In genomic region chr2:55500025-55500424, GRCh38 we compare ENCODE assay signal across 11 cellular contexts. TPM values are rescaled to one million over a fixed set of nuclear protein-coding genes. Genes with fewer than 3 reads are reported as not detected.
DNase-seq lines count a peak whose midpoint lies in the region; ATAC-seq, FAIRE-seq and TF ChIP-seq lines count a peak whose summit lies in the region.
"Had no signal": no experiment of that assay in that cellular context is flagged by ENCODE, and none has a peak within 500 bp of the region (broad histone marks: within the 10 kb centered on the region; RNA-seq: fewer than 3 reads in every experiment).

No MANE protein-coding gene starts in this region.

- no peaks in the 10 kb centered on the region for H3K36me3 Mint-ChIP-seq in chondrocyte (ENCODE audit: low read depth)
- no peaks in the 10 kb centered on the region for H3K36me3 Mint-ChIP-seq in stimulated activated naive B cell treated with anti-CD40 and anti-IgM and Interleukin-4, amounts not matched to agents 10 μg/mL and 1 μg/mL and 100 μg/mL, for 72 hours

- H3K4me3 Mint-ChIP-seq in chondrocyte (ENCODE audit: unreplicated experiment) = no peak overlapping the region
- no peak overlapping the region for H3K4me3 Mint-ChIP-seq in stimulated activated naive B cell treated with anti-CD40 and anti-IgM and Interleukin-4, amounts not matched to agents 10 μg/mL and 1 μg/mL and 100 μg/mL, for 72 hours
- H3K4me3 Mint-ChIP-seq: endodermal cell had no signal

- no peak overlapping the region for H3K4me3 ChIP-seq in skeletal muscle cell (ENCODE audit: low read depth, low read length)
- H3K4me3 ChIP-seq: adrenal gland had no signal

- peak overlapping the region; percentile 45 for H3K27ac Mint-ChIP-seq in chondrocyte (ENCODE audit: unreplicated experiment)
- no peak overlapping the region for H3K27ac Mint-ChIP-seq in stimulated activated naive B cell treated with anti-CD40 and anti-IgM and Interleukin-4, amounts not matched to agents 10 μg/mL and 1 μg/mL and 100 μg/mL, for 72 hours
- H3K27ac Mint-ChIP-seq: endodermal cell had no signal

- no peak for TF ChIP-seq CTCF in chondrocyte (IDR thresholded peaks at IDR 0.05)

- H3K27me3 Mint-ChIP-seq in chondrocyte (ENCODE audit: low read depth) = no peaks in the 10 kb centered on the region
- no peaks in the 10 kb centered on the region for H3K27me3 Mint-ChIP-seq in stimulated activated naive B cell treated with anti-CD40 and anti-IgM and Interleukin-4, amounts not matched to agents 10 μg/mL and 1 μg/mL and 100 μg/mL, for 72 hours

- peak; percentile 95 for FAIRE-seq in H54 (lab: Jason Lieb, UNC)
- FAIRE-seq: TTC549 had no signal

- no peak for TF ChIP-seq POLR2A in H54 (IDR thresholded peaks at IDR 0.05; ENCODE audit: low read depth, low read length)

- no peak for ATAC-seq in stimulated activated naive B cell treated with anti-CD40 and anti-IgM and Interleukin-4, amounts not matched to agents 10 μg/mL and 1 μg/mL and 100 μg/mL, for 72 hours (replicated peaks)

- H3K4me1 Mint-ChIP-seq in chondrocyte (ENCODE audit: low read depth) = peaks cover 5% of the 10 kb centered on the region
- H3K4me1 Mint-ChIP-seq in stimulated activated naive B cell treated with anti-CD40 and anti-IgM and Interleukin-4, amounts not matched to agents 10 μg/mL and 1 μg/mL and 100 μg/mL, for 72 hours = no peaks in the 10 kb centered on the region
- H3K4me1 Mint-ChIP-seq: endodermal cell had no signal

- no peaks in the 10 kb centered on the region for H3K9me3 Mint-ChIP-seq in chondrocyte (ENCODE audit: low read depth)
- H3K9me3 Mint-ChIP-seq in stimulated activated naive B cell treated with anti-CD40 and anti-IgM and Interleukin-4, amounts not matched to agents 10 μg/mL and 1 μg/mL and 100 μg/mL, for 72 hours = no peaks in the 10 kb centered on the region

- DNase-seq in H54 (ENCODE audit: insufficient read length, low spot score) = no peak
- peak; percentile 40 for DNase-seq in OCI-M1 (lab: John Stamatoyannopoulos, UW)
- DNase-seq in chondrocyte (ENCODE audit: low spot score) = no peak
- peak; percentile 29 for DNase-seq in skeletal muscle cell (ENCODE audit: low read depth)
- DNase-seq in stimulated activated naive B cell treated with anti-CD40 and anti-IgM and Interleukin-4, amounts not matched to agents 10 μg/mL and 1 μg/mL and 100 μg/mL, for 72 hours = no peak
- DNase-seq in stimulated activated naive CD4-positive, alpha-beta T cell treated with Interleukin-2 at 50 U/mL for 16 hours (lab: John Stamatoyannopoulos, UW) = no peak
- no peak for DNase-seq in activated CD4-positive, alpha-beta T cell treated with anti-CD3 and anti-CD28 coated beads for 48 hours
- DNase-seq: adrenal gland; endodermal cell; stimulated activated CD4-positive, alpha-beta T cell treated with anti-CD3 and anti-CD28 coated beads, Interleukin-4, amount 100 ng/mL, for 4 hours had no signal

RNA-seq across cellular contexts. Expression of gene CFAP36, which starts 19.5 kb away (rescaled TPM):
- 25.2 to 35.1 TPM (median 26.6 TPM) in 3 replicates for total RNA-seq in chondrocyte

Comparison
In these comparisons a context has a peak if more than half of its experiments do, and no peak if none do; other contexts are left out.
1. DNase-seq: peak in OCI-M1 (single experiment) and skeletal muscle cell (single experiment); none in H54 (single experiment), chondrocyte (single experiment), stimulated activated naive B cell treated with anti-CD40 and anti-IgM and Interleukin-4, amounts not matched to agents 10 μg/mL and 1 μg/mL and 100 μg/mL, for 72 hours (single experiment), stimulated activated naive CD4-positive, alpha-beta T cell treated with Interleukin-2 at 50 U/mL for 16 hours (single experiment) and activated CD4-positive, alpha-beta T cell treated with anti-CD3 and anti-CD28 coated beads for 48 hours (single experiment).